In genomic region chr22:20430101-20430640, GRCh38 we compare ENCODE assay signal across 11 cellular contexts. TPM values are rescaled to one million over a fixed set of nuclear protein-coding genes. Genes with fewer than 3 reads are reported as not detected.
DNase-seq lines count a peak whose midpoint lies in the region; ATAC-seq, FAIRE-seq and TF ChIP-seq lines count a peak whose summit lies in the region.
"Had no signal": no experiment of that assay in that cellular context is flagged by ENCODE, and none has a peak within 500 bp of the region (broad histone marks: within the 10 kb centered on the region; RNA-seq: fewer than 3 reads in every experiment).

No MANE protein-coding gene starts in this region.

- TF ChIP-seq EP300 in suprapubic skin (IDR thresholded peaks at IDR 0.05), result no peak

- peaks cover 63% of the 10 kb centered on the region for H3K27me3 Mint-ChIP-seq in activated T-cell treated with anti-CD3 and anti-CD28 coated beads, Interleukin-2, amount 50 U/mL, for 72 hours (ENCODE audit: low read depth)
- H3K27me3 Mint-ChIP-seq in activated CD4-positive, alpha-beta memory T cell treated with anti-CD3 and anti-CD28 coated beads, Interleukin-2, amount 10 ng/mL, durations not matched to agents 7 days and 5 days, result peaks cover 66% of the 10 kb centered on the region

- no peak for TF ChIP-seq POLR2A in suprapubic skin (IDR thresholded peaks at IDR 0.05)

- ATAC-seq in activated T-cell treated with anti-CD3 and anti-CD28 coated beads, Interleukin-2, amount 50 U/mL, for 72 hours (replicated peaks in 1 of 2), result peak in 1 of 2 donors; percentile 2
- ATAC-seq in omental fat pad (ENCODE audit: low FRiP score), result no peak

- no peaks in the 10 kb centered on the region for H3K9me3 Mint-ChIP-seq in activated T-cell treated with anti-CD3 and anti-CD28 coated beads, Interleukin-2, amount 50 U/mL, for 72 hours
- H3K9me3 Mint-ChIP-seq in activated CD4-positive, alpha-beta memory T cell treated with anti-CD3 and anti-CD28 coated beads, Interleukin-2, amount 10 ng/mL, durations not matched to agents 7 days and 5 days, result no peaks in the 10 kb centered on the region

- peaks cover 3% of the 10 kb centered on the region; the same call in 1 of the 2 replicates for H3K4me1 ChIP-seq in iPS-20b (ENCODE audit: insufficient read depth, low read length)
- peaks cover 45% of the 10 kb centered on the region for H3K4me1 ChIP-seq in suprapubic skin

- H3K4me3 Mint-ChIP-seq in activated T-cell treated with anti-CD3 and anti-CD28 coated beads, Interleukin-2, amount 50 U/mL, for 72 hours, result peak overlapping the region; percentile 77 to 94
- H3K4me3 Mint-ChIP-seq in activated CD4-positive, alpha-beta memory T cell treated with anti-CD3 and anti-CD28 coated beads, Interleukin-2, amount 10 ng/mL, durations not matched to agents 7 days and 5 days, result peak overlapping the region; percentile 64

- H3K9me3 ChIP-seq in iPS-20b (ENCODE audit: insufficient read depth, low read depth, low read length) (no peaks in the 10 kb centered on the region), suprapubic skin (no peaks in the 10 kb centered on the region)

- 0% methylated on average over 2 of the region's 27 CpGs for WGBS in suprapubic skin

- H3K36me3 ChIP-seq in iPS-20b (ENCODE audit: insufficient read depth, low read depth, low read length), result no peaks in the 10 kb centered on the region
- H3K36me3 ChIP-seq in suprapubic skin, result peaks cover 8% of the 10 kb centered on the region

- H3K27ac ChIP-seq in iPS-20b (ENCODE audit: low read length) (no peak overlapping the region), suprapubic skin (no peak overlapping the region)
- H3K27ac ChIP-seq: cardiac muscle cell had no signal

- CTCF ChIA-PET in activated CD4-positive, alpha-beta memory T cell treated with anti-CD3 and anti-CD28 coated beads, Interleukin-2, amount 10 ng/mL, durations not matched to agents 7 days and 5 days (lab: Charles Lee), result interaction anchor here (1.8 to 3.3 kb wide), 2 partner anchors 12 to 26 kb away, joined by 5 to 16 read pairs; no protein-coding TSS in a partner anchor

- peaks cover 5% of the 10 kb centered on the region for H3K4me1 Mint-ChIP-seq in activated T-cell treated with anti-CD3 and anti-CD28 coated beads, Interleukin-2, amount 50 U/mL, for 72 hours (ENCODE audit: low read depth)
- peaks cover 21% of the 10 kb centered on the region for H3K4me1 Mint-ChIP-seq in activated CD4-positive, alpha-beta memory T cell treated with anti-CD3 and anti-CD28 coated beads, Interleukin-2, amount 10 ng/mL, durations not matched to agents 7 days and 5 days

- no peak overlapping the region for H3K27ac Mint-ChIP-seq in activated T-cell treated with anti-CD3 and anti-CD28 coated beads, Interleukin-2, amount 50 U/mL, for 72 hours
- no peak overlapping the region for H3K27ac Mint-ChIP-seq in activated CD4-positive, alpha-beta memory T cell treated with anti-CD3 and anti-CD28 coated beads, Interleukin-2, amount 10 ng/mL, durations not matched to agents 7 days and 5 days

- no peak overlapping the region for H3K9ac ChIP-seq in iPS-20b (ENCODE audit: low read depth, low read length)

- no peak for FAIRE-seq in RCC 7860 (lab: Jason Lieb, UNC)

- DNase-seq in activated T-cell treated with anti-CD3 and anti-CD28 coated beads, Interleukin-2, amount 50 U/mL, for 72 hours, result no peak
- DNase-seq in activated T-cell treated with anti-CD3 and anti-CD28 coated beads for 4 hours, result no peak
- no peak for DNase-seq in activated CD4-positive, alpha-beta memory T cell treated with anti-CD3 and anti-CD28 coated beads, Interleukin-2, amount 10 ng/mL, durations not matched to agents 7 days and 5 days
- peak; percentile 55 to 78 for DNase-seq in suprapubic skin (ENCODE audit: low spot score in 2 of 2)
- DNase-seq in NCI-H128 (lab: John Stamatoyannopoulos, UW; ENCODE audit: unreplicated experiment), result no peak
- DNase-seq in RCC 7860 (ENCODE audit: low spot score), result no peak
- no peak for DNase-seq in omental fat pad (ENCODE audit: low spot score)
- DNase-seq: IMR-90; NK-92 treated with Interleukin-12 subunit alpha and Interleukin-12 subunit beta, amount 100 ng/mL, for 24 hours had no signal

- TF ChIP-seq CTCF in suprapubic skin (IDR thresholded peaks at IDR 0.05) (no peak), omental fat pad (IDR thresholded peaks at IDR 0.05) (no peak)

- H3K27me3 ChIP-seq in iPS-20b (ENCODE audit: insufficient read depth, low read length) (peaks cover 76% of the 10 kb centered on the region), suprapubic skin (peaks cover 51% of the 10 kb centered on the region)

- POLR2A ChIA-PET in activated CD4-positive, alpha-beta memory T cell treated with anti-CD3 and anti-CD28 coated beads, Interleukin-2, amount 10 ng/mL, durations not matched to agents 7 days and 5 days (lab: Charles Lee), result interaction anchor here (1.2 to 1.3 kb wide), 2 partner anchors 64 to 78 kb away, joined by 3 to 5 read pairs; no protein-coding TSS in a partner anchor

- H3K36me3 Mint-ChIP-seq in activated T-cell treated with anti-CD3 and anti-CD28 coated beads, Interleukin-2, amount 50 U/mL, for 72 hours (ENCODE audit: insufficient read depth in 2 of 2), result no peaks in the 10 kb centered on the region
- H3K36me3 Mint-ChIP-seq in activated CD4-positive, alpha-beta memory T cell treated with anti-CD3 and anti-CD28 coated beads, Interleukin-2, amount 10 ng/mL, durations not matched to agents 7 days and 5 days (ENCODE audit: low read depth), result no peaks in the 10 kb centered on the region

- H3K4me3 ChIP-seq in iPS-20b (ENCODE audit: low read length) (peak overlapping the region; percentile 56), suprapubic skin (peak overlapping the region; percentile 43)

RNA-seq across cellular contexts. Expression of gene SCARF2, which starts 7.5 kb away (rescaled TPM):
- total RNA-seq in activated T-cell treated with anti-CD3 and anti-CD28 coated beads, Interleukin-2, amount 50 U/mL, for 72 hours, result 1 to 10 TPM; 1.0 to 1.4 TPM
- total RNA-seq in activated CD4-positive, alpha-beta memory T cell treated with anti-CD3 and anti-CD28 coated beads, Interleukin-2, amount 10 ng/mL, durations not matched to agents 7 days and 5 days, result 1 to 10 TPM; 1.1 to 1.2 TPM
- total RNA-seq in suprapubic skin (10 to 100 TPM in 1 of 4 donors, 1 to 10 TPM in 3; 2.8 to 11.3 (median 5.8) TPM), omental fat pad (10 to 100 TPM in 2 of 4 donors, 1 to 10 TPM in 2; 9.4 to 17.9 (median 12.3) TPM)

RNA-seq across cellular contexts. Expression of gene ZNF74, which starts 36.2 kb away (rescaled TPM):
- total RNA-seq in activated T-cell treated with anti-CD3 and anti-CD28 coated beads, Interleukin-2, amount 50 U/mL, for 72 hours, result 10 to 100 TPM in 1 of 2 donors, 1 to 10 TPM in 1; 8.3 to 11.7 TPM
- total RNA-seq in activated CD4-positive, alpha-beta memory T cell treated with anti-CD3 and anti-CD28 coated beads, Interleukin-2, amount 10 ng/mL, durations not matched to agents 7 days and 5 days, result 1 to 10 TPM; 6.1 to 6.2 TPM
- total RNA-seq in suprapubic skin (10 to 100 TPM in 3 of 4 donors, 1 to 10 TPM in 1; 9.3 to 17.5 (median 10.5) TPM), omental fat pad (1 to 10 TPM; 3.2 to 8.8 (median 5.9) TPM)

Comparison
In these comparisons a context has a peak if more than half of its experiments do, and no peak if none do; other contexts are left out.
1. DNase-seq: peak in suprapubic skin (2 of 2); none in activated T-cell treated with anti-CD3 and anti-CD28 coated beads, Interleukin-2, amount 50 U/mL, for 72 hours (0 of 2), activated T-cell treated with anti-CD3 and anti-CD28 coated beads for 4 hours (single experiment), activated CD4-positive, alpha-beta memory T cell treated with anti-CD3 and anti-CD28 coated beads, Interleukin-2, amount 10 ng/mL, durations not matched to agents 7 days and 5 days (single experiment), NCI-H128 (single experiment), RCC 7860 (single experiment) and omental fat pad (single experiment).